Comparison of ENCODE assay signal across 1 cellular context in genomic region chr18:48445540-48445939, GRCh38.
TF ChIP-seq lines count a peak whose summit lies in the region.

No MANE protein-coding gene starts in this region.

TF ChIP-seq in GM23338, 12 proteins besides CTCF, POLR2A, EP300 and RAD21 (continued from another document):
- TF ChIP-seq, protein P1, sequence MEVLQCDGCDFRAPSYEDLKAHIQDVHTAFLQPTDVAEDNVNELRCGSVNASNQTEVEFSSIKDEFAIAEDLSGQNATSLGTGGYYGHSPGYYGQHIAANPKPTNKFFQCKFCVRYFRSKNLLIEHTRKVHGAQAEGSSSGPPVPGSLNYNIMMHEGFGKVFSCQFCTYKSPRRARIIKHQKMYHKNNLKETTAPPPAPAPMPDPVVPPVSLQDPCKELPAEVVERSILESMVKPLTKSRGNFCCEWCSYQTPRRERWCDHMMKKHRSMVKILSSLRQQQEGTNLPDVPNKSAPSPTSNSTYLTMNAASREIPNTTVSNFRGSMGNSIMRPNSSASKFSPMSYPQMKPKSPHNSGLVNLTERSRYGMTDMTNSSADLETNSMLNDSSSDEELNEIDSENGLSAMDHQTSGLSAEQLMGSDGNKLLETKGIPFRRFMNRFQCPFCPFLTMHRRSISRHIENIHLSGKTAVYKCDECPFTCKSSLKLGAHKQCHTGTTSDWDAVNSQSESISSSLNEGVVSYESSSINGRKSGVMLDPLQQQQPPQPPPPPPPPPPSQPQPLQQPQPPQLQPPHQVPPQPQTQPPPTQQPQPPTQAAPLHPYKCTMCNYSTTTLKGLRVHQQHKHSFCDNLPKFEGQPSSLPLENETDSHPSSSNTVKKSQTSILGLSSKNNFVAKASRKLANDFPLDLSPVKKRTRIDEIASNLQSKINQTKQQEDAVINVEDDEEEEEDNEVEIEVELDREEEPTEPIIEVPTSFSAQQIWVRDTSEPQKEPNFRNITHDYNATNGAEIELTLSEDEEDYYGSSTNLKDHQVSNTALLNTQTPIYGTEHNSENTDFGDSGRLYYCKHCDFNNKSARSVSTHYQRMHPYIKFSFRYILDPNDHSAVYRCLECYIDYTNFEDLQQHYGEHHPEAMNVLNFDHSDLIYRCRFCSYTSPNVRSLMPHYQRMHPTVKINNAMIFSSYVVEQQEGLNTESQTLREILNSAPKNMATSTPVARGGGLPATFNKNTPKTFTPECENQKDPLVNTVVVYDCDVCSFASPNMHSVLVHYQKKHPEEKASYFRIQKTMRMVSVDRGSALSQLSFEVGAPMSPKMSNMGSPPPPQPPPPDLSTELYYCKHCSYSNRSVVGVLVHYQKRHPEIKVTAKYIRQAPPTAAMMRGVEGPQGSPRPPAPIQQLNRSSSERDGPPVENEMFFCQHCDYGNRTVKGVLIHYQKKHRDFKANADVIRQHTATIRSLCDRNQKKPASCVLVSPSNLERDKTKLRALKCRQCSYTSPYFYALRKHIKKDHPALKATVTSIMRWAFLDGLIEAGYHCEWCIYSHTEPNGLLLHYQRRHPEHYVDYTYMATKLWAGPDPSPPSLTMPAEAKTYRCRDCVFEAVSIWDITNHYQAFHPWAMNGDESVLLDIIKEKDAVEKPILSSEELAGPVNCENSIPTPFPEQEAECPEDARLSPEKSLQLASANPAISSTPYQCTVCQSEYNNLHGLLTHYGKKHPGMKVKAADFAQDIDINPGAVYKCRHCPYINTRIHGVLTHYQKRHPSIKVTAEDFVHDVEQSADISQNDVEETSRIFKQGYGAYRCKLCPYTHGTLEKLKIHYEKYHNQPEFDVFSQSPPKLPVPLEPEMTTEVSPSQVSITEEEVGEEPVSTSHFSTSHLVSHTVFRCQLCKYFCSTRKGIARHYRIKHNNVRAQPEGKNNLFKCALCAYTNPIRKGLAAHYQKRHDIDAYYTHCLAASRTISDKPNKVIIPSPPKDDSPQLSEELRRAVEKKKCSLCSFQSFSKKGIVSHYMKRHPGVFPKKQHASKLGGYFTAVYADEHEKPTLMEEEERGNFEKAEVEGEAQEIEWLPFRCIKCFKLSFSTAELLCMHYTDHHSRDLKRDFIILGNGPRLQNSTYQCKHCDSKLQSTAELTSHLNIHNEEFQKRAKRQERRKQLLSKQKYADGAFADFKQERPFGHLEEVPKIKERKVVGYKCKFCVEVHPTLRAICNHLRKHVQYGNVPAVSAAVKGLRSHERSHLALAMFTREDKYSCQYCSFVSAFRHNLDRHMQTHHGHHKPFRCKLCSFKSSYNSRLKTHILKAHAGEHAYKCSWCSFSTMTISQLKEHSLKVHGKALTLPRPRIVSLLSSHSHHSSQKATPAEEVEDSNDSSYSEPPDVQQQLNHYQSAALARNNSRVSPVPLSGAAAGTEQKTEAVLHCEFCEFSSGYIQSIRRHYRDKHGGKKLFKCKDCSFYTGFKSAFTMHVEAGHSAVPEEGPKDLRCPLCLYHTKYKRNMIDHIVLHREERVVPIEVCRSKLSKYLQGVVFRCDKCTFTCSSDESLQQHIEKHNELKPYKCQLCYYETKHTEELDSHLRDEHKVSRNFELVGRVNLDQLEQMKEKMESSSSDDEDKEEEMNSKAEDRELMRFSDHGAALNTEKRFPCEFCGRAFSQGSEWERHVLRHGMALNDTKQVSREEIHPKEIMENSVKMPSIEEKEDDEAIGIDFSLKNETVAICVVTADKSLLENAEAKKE (CRISPR knock-in tag; IDR thresholded peaks at IDR 0.05) = no peak
- TF ChIP-seq NANOG (IDR thresholded peaks at IDR 0.05; ENCODE audit: borderline replicate concordance) (no peak), ZNF114 (CRISPR knock-in tag; IDR thresholded peaks at IDR 0.05) (no peak), EZH2 (IDR thresholded peaks at IDR 0.05; ENCODE audit: low read depth, unreplicated experiment) (no peak), STAT1 (IDR thresholded peaks at IDR 0.05; ENCODE audit: unreplicated experiment) (no peak), ZNF331 (CRISPR knock-in tag; IDR thresholded peaks at IDR 0.05; ENCODE audit: low read depth) (no peak), EZH2phosphoT487 (IDR thresholded peaks at IDR 0.05; ENCODE audit: unreplicated experiment) (no peak)
- TF ChIP-seq, protein P2, sequence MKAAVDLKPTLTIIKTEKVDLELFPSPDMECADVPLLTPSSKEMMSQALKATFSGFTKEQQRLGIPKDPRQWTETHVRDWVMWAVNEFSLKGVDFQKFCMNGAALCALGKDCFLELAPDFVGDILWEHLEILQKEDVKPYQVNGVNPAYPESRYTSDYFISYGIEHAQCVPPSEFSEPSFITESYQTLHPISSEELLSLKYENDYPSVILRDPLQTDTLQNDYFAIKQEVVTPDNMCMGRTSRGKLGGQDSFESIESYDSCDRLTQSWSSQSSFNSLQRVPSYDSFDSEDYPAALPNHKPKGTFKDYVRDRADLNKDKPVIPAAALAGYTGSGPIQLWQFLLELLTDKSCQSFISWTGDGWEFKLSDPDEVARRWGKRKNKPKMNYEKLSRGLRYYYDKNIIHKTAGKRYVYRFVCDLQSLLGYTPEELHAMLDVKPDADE (IDR thresholded peaks at IDR 0.05) = no peak
